ENCODE assay signal across 13 cellular contexts in genomic region chr16:9970796-9971195, GRCh38.
DNase-seq lines count a peak whose midpoint lies in the region; ATAC-seq lines count a peak whose summit lies in the region.
"Had no signal": no experiment of that assay in that cellular context is flagged by ENCODE, and none has a peak within 500 bp of the region (broad histone marks: within the 10 kb centered on the region; RNA-seq: fewer than 3 reads in every experiment).

No MANE protein-coding gene starts in this region.

- H3K27ac ChIP-seq in angular gyrus (ENCODE audit: low read depth, low read length), result peak overlapping the region; percentile 92
- peak overlapping the region; percentile 96 for H3K27ac ChIP-seq in temporal lobe (ENCODE audit: low read depth, low read length)

- DNase-seq in foreskin melanocyte (peak; percentile 1), midbrain (lab: John Stamatoyannopoulos, UW) (peak; percentile 65), ecto neural progenitor cell (ENCODE audit: low spot score) (no peak), AML-193 (lab: John Stamatoyannopoulos, UW) (no peak)
- DNase-seq: Caco-2; CD8-positive, alpha-beta memory T cell; DND-41; GDM1; HCEC 1CT; HFFc6 had no signal

- no peak for ATAC-seq in GM18517 (IDR thresholded peaks at IDR 0.05; ENCODE audit: unreplicated experiment)

Comparison
In these comparisons a context has a peak if more than half of its experiments do, and no peak if none do; other contexts are left out.
1. DNase-seq: peak in foreskin melanocyte (single experiment) and midbrain (single experiment); none in ecto neural progenitor cell (single experiment) and AML-193 (0 of 2).